8 cellular contexts compared by ENCODE assay signal in genomic region chr12:2944401-2945047, GRCh38. TPM values are rescaled to one million over a fixed set of nuclear protein-coding genes. Genes with fewer than 3 reads are reported as not detected.
DNase-seq lines count a peak whose midpoint lies in the region; ATAC-seq and TF ChIP-seq lines count a peak whose summit lies in the region.

No MANE protein-coding gene starts in this region.

- TF ChIP-seq CTCF in GM12875 (IDR thresholded peaks at IDR 0.05; ENCODE audit: borderline replicate concordance, insufficient read depth, low read depth, low read length) (peak; percentile 73), esophagus muscularis mucosa (IDR thresholded peaks at IDR 0.05) (peak; percentile 63 to 78 (median 66)), nephron progenitor cell (IDR thresholded peaks at IDR 0.05) (peak; percentile 62), thyroid gland (IDR thresholded peaks at IDR 0.05) (peak; percentile 53 to 96 (median 91))

- WGBS in esophagus muscularis mucosa = 27% methylated on average over 24 of the region's 24 CpGs
- 23 to 30% methylated on average over 24 of the region's 24 CpGs for WGBS in thyroid gland, 2 donors

- H3K27me3 ChIP-seq in esophagus muscularis mucosa (no peaks in the 10 kb centered on the region), thyroid gland (no peaks in the 10 kb centered on the region)

- no peaks in the 10 kb centered on the region for H3K27me3 Mint-ChIP-seq in nephron progenitor cell (ENCODE audit: low read depth, poor library complexity)

- no peak overlapping the region for H3K27ac Mint-ChIP-seq in nephron progenitor cell

- H3K9me3 ChIP-seq in esophagus muscularis mucosa (no peaks in the 10 kb centered on the region), thyroid gland (no peaks in the 10 kb centered on the region)

- H3K4me3 ChIP-seq in GM12875 (ENCODE audit: low read depth, low read length) = no peak overlapping the region
- H3K4me3 ChIP-seq in esophagus muscularis mucosa = no peak overlapping the region
- H3K4me3 ChIP-seq in thyroid gland (replicated peaks in 1 of 3) = no peak overlapping the region

- peaks cover 6 to 12% (median 11%) of the 10 kb centered on the region in 4 donors for H3K4me1 ChIP-seq in esophagus muscularis mucosa
- H3K4me1 ChIP-seq in thyroid gland = peaks cover 0 to 8% of the 10 kb centered on the region in 2 donors

- H3K27ac ChIP-seq in esophagus muscularis mucosa (replicated peaks in 1 of 4) (peak overlapping the region in 1 of 4 donors; percentile 24), thyroid gland (no peak overlapping the region)

- DNase-seq in NCI-H460 (ENCODE audit: extremely low read depth, low read depth) (peak; percentile 31), activated T-cell treated with anti-CD3 and anti-CD28 coated beads for 1 hour (ENCODE audit: low read depth) (peak; percentile 39), esophagus muscularis mucosa (ENCODE audit: extremely low spot score) (no peak), nephron progenitor cell (peak; percentile 64), thyroid gland (peak; percentile 75 to 82), hepatic stellate cell (ENCODE audit: low spot score) (no peak)

- H3K4me1 Mint-ChIP-seq in nephron progenitor cell = peaks cover 15% of the 10 kb centered on the region

- intact Hi-C loops in esophagus muscularis mucosa (cut with DNase I) (loop anchor here (5.0 to 10.0 kb wide), 2 partner anchors 57 to 90 kb away; partner anchors contain the start of gene TEX52), thyroid gland (cut with DNase I) (loop anchor here (5.0 kb wide), 1 partner anchor 57 kb away; no protein-coding TSS in a partner anchor)

- peaks cover 5% of the 10 kb centered on the region for H3K36me3 Mint-ChIP-seq in nephron progenitor cell (ENCODE audit: low read depth)

- no peaks in the 10 kb centered on the region for H3K9me3 Mint-ChIP-seq in nephron progenitor cell

- TF ChIP-seq POLR2A in esophagus muscularis mucosa (IDR thresholded peaks at IDR 0.05; ENCODE audit: low read depth) = no peak
- no peak for TF ChIP-seq POLR2A in thyroid gland (IDR thresholded peaks at IDR 0.05)

- TF ChIP-seq EP300 in esophagus muscularis mucosa (IDR thresholded peaks at IDR 0.05) = no peak

- ATAC-seq in HG03432 (IDR thresholded peaks at IDR 0.05; ENCODE audit: unreplicated experiment) = no peak

- H3K4me3 Mint-ChIP-seq in nephron progenitor cell = no peak overlapping the region

- H3K36me3 ChIP-seq in esophagus muscularis mucosa (peaks cover 12 to 23% (median 18%) of the 10 kb centered on the region in 4 donors), thyroid gland (peaks cover 6% of the 10 kb centered on the region in 2 donors)

RNA-seq across cellular contexts. Expression of gene TEAD4, which starts 14.7 kb away (rescaled TPM):
- 18.3 and 22.9 TPM in 2 replicates for total RNA-seq in NCI-H460 (2014; rRNA removed; shearing (Covaris generic))
- polyA plus RNA-seq in NCI-H460 (2014; cell fraction: nucleus; rRNA removed) = 36.4 and 48.3 TPM in 2 replicates
- total RNA-seq in esophagus muscularis mucosa = 10 to 100 TPM in 3 of 4 donors, 1 to 10 TPM in 1; 7.5 to 42.7 (median 28.0) TPM
- 10 to 100 TPM; 28.5 to 50.9 (median 37.0) TPM for total RNA-seq in thyroid gland

RNA-seq across cellular contexts. Expression of gene TULP3, which starts 53.8 kb away (rescaled TPM):
- total RNA-seq in NCI-H460 (2014; rRNA removed; shearing (Covaris generic)) = 15.2 and 17.6 TPM in 2 replicates
- polyA plus RNA-seq in NCI-H460 (2014; cell fraction: nucleus; rRNA removed) = 7.8 and 11.0 TPM in 2 replicates
- 10 to 100 TPM; 19.1 to 35.7 (median 27.4) TPM for total RNA-seq in esophagus muscularis mucosa
- 10 to 100 TPM; 20.1 to 32.3 (median 22.3) TPM for total RNA-seq in thyroid gland

Comparison
In these comparisons a context has a peak if more than half of its experiments do, and no peak if none do; other contexts are left out.
1. DNase-seq: peak in NCI-H460 (single experiment), activated T-cell treated with anti-CD3 and anti-CD28 coated beads for 1 hour (single experiment), nephron progenitor cell (single experiment) and thyroid gland (2 of 2); none in esophagus muscularis mucosa (single experiment) and hepatic stellate cell (single experiment).
2. Peak in every context shown above with its lines, with median percentiles within 50 percentile points of each other: CTCF ChIP-seq.